In the genomic region with DNA sequence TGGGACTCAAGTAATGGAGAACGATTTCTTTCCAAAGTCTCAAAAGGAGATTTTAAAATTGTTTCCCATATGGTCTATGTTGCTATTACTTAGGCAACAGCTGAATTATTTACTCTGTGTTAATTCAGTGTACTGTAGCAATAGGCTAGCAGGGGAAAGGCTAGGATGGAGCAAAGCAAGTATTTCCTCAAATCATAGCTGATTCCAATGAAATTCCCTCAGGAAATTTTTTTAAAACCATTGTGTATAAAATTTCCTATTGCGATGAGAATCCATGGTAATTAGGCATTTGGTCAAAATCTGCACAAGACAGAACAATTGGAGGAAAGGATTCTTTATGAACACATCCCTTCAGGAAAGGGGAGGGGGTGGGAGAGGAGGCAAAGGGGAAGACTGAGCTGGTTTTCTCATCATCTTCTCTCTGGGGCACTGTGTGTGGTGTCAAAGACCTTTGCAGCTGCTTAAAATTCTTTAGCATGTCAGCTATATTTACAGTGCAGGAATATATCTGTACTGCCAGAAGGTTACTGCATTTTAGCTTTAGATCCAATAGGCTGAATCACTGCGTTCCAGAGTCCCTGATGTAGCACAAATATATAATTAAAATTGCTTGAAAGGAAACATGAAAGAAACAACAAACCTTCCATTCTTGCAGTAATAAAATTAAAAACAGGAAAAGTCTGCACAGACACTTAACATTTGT, we compare ENCODE assay signal across 8 cellular contexts.
A peak's percentile ranks its signal among the peaks of the same experiment; 100 is the strongest.
DNase-seq lines count a peak whose midpoint lies in the region; ATAC-seq and TF ChIP-seq lines count a peak whose summit lies in the region.

No MANE protein-coding gene starts in this region.

- no TSS peak for BruUV-seq in mammary epithelial cell (replicated peaks; lab: Mats Ljungman, UMichigan)

- TF ChIP-seq POLR2A in lower leg skin (IDR thresholded peaks at IDR 0.05) (no peak), tibial nerve (IDR thresholded peaks at IDR 0.05) (no peak), GM18505 (IDR thresholded peaks at IDR 0.05; ENCODE audit: borderline replicate concordance, extremely low read depth, insufficient read depth, insufficient read length) (no peak)

- no peak for TF ChIP-seq CTCF in mammary epithelial cell (conservative IDR thresholded peaks at IDR 0.05 in 1 of 2, IDR thresholded peaks at IDR 0.05 in 1 of 2; ENCODE audit: extremely low read depth in 1 of 2, insufficient read depth in 1 of 2, low read depth in 1 of 2, low read length in 2 of 2)
- no peak for TF ChIP-seq CTCF in lower leg skin (IDR thresholded peaks at IDR 0.05)
- TF ChIP-seq CTCF in tibial nerve (IDR thresholded peaks at IDR 0.05), result no peak

- H2AFZ ChIP-seq in mammary epithelial cell (ENCODE audit: low read depth, low read length), result peak overlapping the region; percentile 89

- H3K79me2 ChIP-seq in mammary epithelial cell (ENCODE audit: insufficient read depth, low read length), result peaks cover 29% of the 10 kb centered on the region

- ATAC-seq in GM18505 (IDR thresholded peaks at IDR 0.05; ENCODE audit: unreplicated experiment), result no peak

- H3K36me3 ChIP-seq in mammary epithelial cell (ENCODE audit: insufficient read depth, low read length) (no peaks in the 10 kb centered on the region), tibial nerve (peaks cover 0 to 20% (median 0%) of the 10 kb centered on the region in 3 donors)

- WGBS in mammary epithelial cell (ENCODE audit: low coverage, missing lambda C conversion rate), result 0% methylated on average over 3 of the region's 3 CpGs
- 17 to 26% methylated on average over 3 of the region's 3 CpGs for WGBS in lower leg skin, 2 donors
- 5 to 13% methylated on average over 3 of the region's 3 CpGs for WGBS in tibial nerve, 2 donors

- intact Hi-C loops in mammary epithelial cell (cut with micrococcal nuclease) (loop anchor here (5.0 kb wide), 1 partner anchor 761 kb away; no protein-coding TSS in a partner anchor), lower leg skin (cut with DNase I; ENCODE audit: low total_unique reads) (no loop called here)

- H3K27ac ChIP-seq in mammary epithelial cell (ENCODE audit: insufficient read depth, low read depth, low read length) (no peak overlapping the region), tibial nerve (peak overlapping the region in 2 of 4 donors; percentile 72 to 83)

- peaks cover 57% of the 10 kb centered on the region for H3K4me1 ChIP-seq in mammary epithelial cell (ENCODE audit: insufficient read depth, low read length)
- H3K4me1 ChIP-seq in tibial nerve, result peaks cover 0 to 60% (median 35%) of the 10 kb centered on the region in 4 donors

- H3K4me2 ChIP-seq in mammary epithelial cell (ENCODE audit: insufficient read depth, low read depth, low read length), result peak overlapping the region; percentile 98

- peak in 1 of 2 donors; percentile 2 for TF ChIP-seq EP300 in tibial nerve (IDR thresholded peaks at IDR 0.05)

- dilution Hi-C loops in mammary epithelial cell (cut with HindIII; ENCODE audit: low sequenced_read_pairs), result loop anchor here (5.0 kb wide), 1 partner anchor 91 kb away; no protein-coding TSS in a partner anchor

- DNase-seq in NCI-H82 (lab: John Stamatoyannopoulos, UW) (peak; percentile 11), NCI-H82 treated with DMSO at 0.1 percent for 48 hours (lab: John Stamatoyannopoulos, UW; ENCODE audit: unreplicated experiment) (no peak), mammary epithelial cell (no peak), lower leg skin (ENCODE audit: low spot score in 2 of 2) (no peak), tibial nerve (ENCODE audit: low spot score in 2 of 2) (no peak), GF-D8 (lab: John Stamatoyannopoulos, UW) (no peak)
- no peak for DNase-seq in activated CD4-positive, CD25-positive, alpha-beta regulatory T cell treated with anti-CD3 and anti-CD28 coated beads, Interleukin-2, amount 50 U/mL, for 72 hours

- peak overlapping the region in 2 of 3 experiments; percentile 60 to 75 for H3K4me3 ChIP-seq in mammary epithelial cell (replicated peaks in 1 of 3; ENCODE audit: insufficient read depth in 1 of 3, low read depth in 2 of 3, low read length in 3 of 3)
- H3K4me3 ChIP-seq in lower leg skin (ENCODE audit: low read depth, poor library complexity, severe bottlenecking), result peak overlapping the region; percentile 39
- H3K4me3 ChIP-seq in tibial nerve, result peak overlapping the region; percentile 36 to 65 (median 48)

- H4K20me1 ChIP-seq in mammary epithelial cell (ENCODE audit: insufficient read depth, low read length), result no peaks in the 10 kb centered on the region

- H3K27me3 ChIP-seq in mammary epithelial cell (ENCODE audit: insufficient read depth, low read length), result no peaks in the 10 kb centered on the region
- no peaks in the 10 kb centered on the region for H3K27me3 ChIP-seq in tibial nerve

- in situ Hi-C loops in mammary epithelial cell (cut with MboI; ENCODE audit: low sequenced_read_pairs in 2 of 2), result no loop called here

- H3K9me3 ChIP-seq in mammary epithelial cell (replicated peaks; ENCODE audit: insufficient read depth, low read length), result no peaks in the 10 kb centered on the region
- no peaks in the 10 kb centered on the region for H3K9me3 ChIP-seq in tibial nerve

- CTCF ChIA-PET in mammary epithelial cell (lab: Charles Lee; ENCODE audit: low non-redundant PET), result no interaction called here

- peak overlapping the region; percentile 11 for H3K9ac ChIP-seq in mammary epithelial cell (ENCODE audit: insufficient read depth, low read length)
